Comparison of ENCODE assay signal across 27 cellular contexts in the genomic region with DNA sequence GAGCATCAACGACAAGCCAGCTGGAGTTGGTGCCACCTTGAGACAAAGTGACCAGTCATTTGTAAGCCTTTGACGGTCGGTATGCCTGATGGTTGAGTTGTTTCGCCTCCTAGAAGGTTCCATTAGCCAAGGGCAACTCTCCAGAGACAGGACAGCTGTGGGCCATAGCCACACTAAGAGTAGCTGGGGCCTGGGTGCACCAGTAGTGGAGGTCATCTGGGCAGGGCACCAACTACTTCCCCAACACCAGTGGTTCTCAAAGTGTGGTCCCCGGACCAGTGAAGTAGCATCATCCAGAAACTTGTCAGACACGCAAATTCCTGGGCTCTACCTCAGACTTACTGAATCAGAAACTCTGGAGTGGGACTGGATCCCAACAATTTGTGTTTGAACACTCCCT.
"Had no signal": no experiment of that assay in that cellular context is flagged by ENCODE, and none has a peak within 500 bp of the region (broad histone marks: within the 10 kb centered on the region; RNA-seq: fewer than 3 reads in every experiment).

No MANE protein-coding gene starts in this region.

- H3K36me3 ChIP-seq: colonic mucosa, esophagus squamous epithelium, gastrocnemius medialis, gastroesophageal sphincter, heart left ventricle, heart right ventricle had no signal

- H3K9me3 ChIP-seq: colonic mucosa, esophagus squamous epithelium, gastrocnemius medialis, heart left ventricle had no signal

- H3K4me1 ChIP-seq: colonic mucosa, esophagus squamous epithelium, foreskin keratinocyte, gastrocnemius medialis, gastroesophageal sphincter, heart left ventricle, heart right ventricle had no signal

- FAIRE-seq: colon, endometrium, endothelial cell of umbilical vein, frontal cortex had no signal

- H3K27ac ChIP-seq: colonic mucosa, coronary artery, dorsolateral prefrontal cortex, epithelial cell of prostate, esophagus squamous epithelium, foreskin keratinocyte, gastrocnemius medialis, gastroesophageal sphincter, heart left ventricle, heart right ventricle, hepatocyte had no signal

- H3K4me3 ChIP-seq: colonic mucosa, coronary artery, dorsolateral prefrontal cortex, esophagus squamous epithelium, gastrocnemius medialis, gastroesophageal sphincter, heart left ventricle, heart right ventricle, hepatocyte had no signal

- DNase-seq: colonic mucosa; cortex of kidney; dermis blood vessel endothelial cell; dorsolateral prefrontal cortex; effector CD4-positive, alpha-beta T cell; effector CD8-positive, alpha-beta T cell; effector memory CD4-positive, alpha-beta T cell; effector memory CD8-positive, alpha-beta T cell; endodermal cell; erythroblast; esophagus squamous epithelium; foreskin fibroblast; foreskin keratinocyte; foreskin melanocyte; gastrocnemius medialis; glutamatergic neuron; head of caudate nucleus; heart left ventricle; heart right ventricle had no signal

- H3K27me3 ChIP-seq: colonic mucosa, esophagus squamous epithelium, foreskin keratinocyte, gastrocnemius medialis, gastroesophageal sphincter, heart left ventricle, heart right ventricle, hepatocyte had no signal
